In the genomic region with DNA sequence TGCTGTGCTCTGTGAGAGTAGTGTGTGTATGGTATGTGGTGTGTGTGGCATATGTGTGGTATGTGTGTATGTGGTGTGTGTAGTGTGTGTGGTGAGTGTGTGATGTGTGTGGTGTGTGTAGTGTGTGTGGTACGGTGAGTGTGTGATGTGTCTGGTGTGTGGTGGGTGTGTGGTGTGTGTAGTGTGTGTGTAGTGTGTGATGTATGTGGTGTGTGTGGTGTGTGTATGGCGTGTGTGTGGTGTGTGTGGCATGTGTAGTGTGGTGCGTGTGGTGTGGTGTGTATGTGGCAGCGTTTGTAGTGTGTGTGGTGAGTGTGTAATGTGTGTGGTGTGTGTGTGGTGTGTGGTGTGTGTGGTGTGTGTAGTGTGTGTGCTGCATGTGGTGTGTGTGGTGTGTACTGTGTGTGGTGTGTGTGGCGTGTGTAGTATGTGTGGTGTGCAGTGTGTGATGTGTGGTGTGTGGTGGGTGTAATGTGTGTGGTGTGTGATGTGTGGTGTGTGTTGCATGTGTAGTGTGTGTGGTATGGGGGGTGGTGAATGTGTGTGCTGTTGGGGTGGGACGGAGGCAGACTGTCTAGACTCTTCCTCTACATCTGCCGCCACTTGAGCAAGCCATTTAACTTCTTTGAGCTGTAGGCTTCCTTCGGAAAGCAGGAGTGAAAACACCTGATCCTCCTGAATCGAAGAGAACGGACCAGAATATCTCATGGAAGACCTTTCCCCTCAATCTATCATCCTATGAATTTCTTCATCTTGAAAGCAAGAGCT, we compare ENCODE assay signal across 14 cellular contexts. TPM values are rescaled to one million over a fixed set of nuclear protein-coding genes. Genes with fewer than 3 reads are reported as not detected.
DNase-seq lines count a peak whose midpoint lies in the region; ATAC-seq, FAIRE-seq and TF ChIP-seq lines count a peak whose summit lies in the region.
"Had no signal": no experiment of that assay in that cellular context is flagged by ENCODE, and none has a peak within 500 bp of the region (broad histone marks: within the 10 kb centered on the region; RNA-seq: fewer than 3 reads in every experiment).

No MANE protein-coding gene starts in this region.

- peak; percentile 93 for FAIRE-seq in GM12878 (lab: Jason Lieb, UNC)
- FAIRE-seq: small intestine had no signal

- H3K27me3 ChIP-seq in DND-41 (ENCODE audit: insufficient read depth, low read length, poor library complexity) (no peaks in the 10 kb centered on the region), GM12878 (replicated peaks in 1 of 2; ENCODE audit: control insufficient read depth in 2 of 2, insufficient read depth in 2 of 2, low read length in 1 of 2) (no peaks in the 10 kb centered on the region)
- H3K27me3 ChIP-seq: left lung had no signal

- TF ChIP-seq EP300 in GM12878 (IDR thresholded peaks at IDR 0.05; ENCODE audit: borderline replicate concordance in 1 of 2, control insufficient read depth in 1 of 2, low read depth in 2 of 2, low read length in 2 of 2), result no peak

- SMC1A ChIA-PET in GM12878 (lab: Charles Lee; ENCODE audit: uncharacterized antibody, unreplicated experiment), result interaction anchor here (0.8 to 10.4 kb wide), 3 partner anchors 28 to 147 kb away, joined by 3 to 384 read pairs (median 3); no protein-coding TSS in a partner anchor

- CTCF ChIA-PET in GM12878 (lab: Yijun Ruan, JAX), result interaction anchor here (0.6 to 18.3 kb wide), 10 partner anchors 10 to 181 kb away, joined by 3 to 734 read pairs (median 4); a partner anchor contains a TSS

- in situ Hi-C loops in GM12878 (cut with MboI), result loop anchor here (5.0 kb wide), 1 partner anchor 139 kb away; no protein-coding TSS in a partner anchor
- in situ Hi-C loops in ACHN (cut with HindIII; ENCODE audit: low pct_ligation_motif_present, low pct_unique_long_range_greater_than_20kb, low sequenced_read_pairs), result loop anchor here (25.0 kb wide), 1 partner anchor 144 kb away; no protein-coding TSS in a partner anchor

- H4K20me1 ChIP-seq in DND-41 (ENCODE audit: insufficient read depth, low read length) (no peaks in the 10 kb centered on the region), GM12878 (ENCODE audit: control insufficient read depth, insufficient read depth) (no peaks in the 10 kb centered on the region)

- no peak for TF ChIP-seq POLR2A in GM12878 (IDR thresholded peaks at IDR 0.05; ENCODE audit: low read depth, low read length)

- H3K4me2 ChIP-seq in DND-41 (ENCODE audit: insufficient read depth, low read length), result no peak overlapping the region
- no peak overlapping the region for H3K4me2 ChIP-seq in GM12878 (ENCODE audit: control insufficient read depth, insufficient read depth)

- DNase-seq in DND-41 (no peak), NCI-H1436 treated with DMSO at 0.1 percent for 48 hours (lab: John Stamatoyannopoulos, UW) (peak; percentile 83), GM12878 (ENCODE audit: low read depth, low spot score) (no peak), globus pallidus (ENCODE audit: low spot score) (no peak), ACHN (no peak)
- DNase-seq: activated CD4-positive, alpha-beta T cell treated with anti-CD3 and anti-CD28 coated beads for 4 hours; left lung had no signal

- RAD21 ChIA-PET in GM12878 (lab: Charles Lee; ENCODE audit: unreplicated experiment), result interaction anchor here (0.6 to 7.8 kb wide), 3 partner anchors 22 to 1040 kb away, joined by 3 to 305 read pairs (median 4); no protein-coding TSS in a partner anchor

- H3K9ac ChIP-seq in DND-41 (ENCODE audit: low read depth, low read length), result no peak overlapping the region
- H3K9ac ChIP-seq in GM12878 (ENCODE audit: control insufficient read depth, insufficient read depth, low read length), result no peak overlapping the region

- POLR2A ChIA-PET in GM12878 (lab: Charles Lee), result interaction anchor here (0.6 to 1.4 kb wide), 2 partner anchors 13 to 146 kb away, joined by 3 read pairs; no protein-coding TSS in a partner anchor

- H3K79me2 ChIP-seq in DND-41 (ENCODE audit: insufficient read depth, low read length) (no peaks in the 10 kb centered on the region), GM12878 (ENCODE audit: control insufficient read depth, insufficient read depth, low read length) (no peaks in the 10 kb centered on the region)

- no peak overlapping the region for H3K27ac ChIP-seq in DND-41 (ENCODE audit: low read length)
- H3K27ac ChIP-seq in GM12878 (ENCODE audit: control insufficient read depth, insufficient read depth), result no peak overlapping the region
- H3K27ac ChIP-seq: left lung had no signal

- H3K9me3 ChIP-seq in DND-41 (ENCODE audit: insufficient read depth, low read length, severe bottlenecking) (no peaks in the 10 kb centered on the region), GM12878 (replicated peaks; ENCODE audit: control insufficient read depth, insufficient read depth, low read length) (no peaks in the 10 kb centered on the region)
- H3K9me3 ChIP-seq: left lung had no signal

- intact Hi-C loops in GM12878 (cut with micrococcal nuclease; ENCODE audit: unreplicated experiment), result loop anchor here (5.0 kb wide), 1 partner anchor 79 kb away; a partner anchor contains a TSS

- ATAC-seq in DND-41 (ENCODE audit: insufficient read depth, low read depth) (peak; percentile 29), GM19438 (IDR thresholded peaks at IDR 0.05; ENCODE audit: low read depth, unreplicated experiment) (peak; percentile 25), GM12878 (no peak), GM18519 (IDR thresholded peaks at IDR 0.05; ENCODE audit: low FRiP score, unreplicated experiment) (no peak), GM18858 (IDR thresholded peaks at IDR 0.05; ENCODE audit: unreplicated experiment) (no peak)

- no peak for TF ChIP-seq RAD21 in GM12878 (IDR thresholded peaks at IDR 0.05; ENCODE audit: insufficient read depth, low read depth, low read length)

- H2AFZ ChIP-seq in DND-41 (ENCODE audit: low read depth, low read length) (no peak overlapping the region), GM12878 (ENCODE audit: control insufficient read depth, low read depth, low read length) (no peak overlapping the region; the same call in 1 of the 2 replicates)

- TF ChIP-seq CTCF in DND-41 (IDR thresholded peaks at IDR 0.05; ENCODE audit: borderline replicate concordance, extremely low read depth, low read length, poor library complexity, severe bottlenecking) (no peak), GM12878 (IDR thresholded peaks at IDR 0.05 in 2 of 3, conservative IDR thresholded peaks at IDR 0.05 in 1 of 3; ENCODE audit: control insufficient read depth in 2 of 3, extremely low read depth in 1 of 3, insufficient read depth in 1 of 3, low read depth in 3 of 3, low read length in 3 of 3) (no peak)

- BruUV-seq in GM12878 (replicated peaks; lab: Mats Ljungman, UMichigan), result no TSS peak

- peaks cover 12% of the 10 kb centered on the region for H3K4me1 ChIP-seq in DND-41 (ENCODE audit: insufficient read depth, low read length)
- 0 out of 2 replicates have a peak, but pooled peaks cover 3% of the 10 kb centered on the region for H3K4me1 ChIP-seq in GM12878 (ENCODE audit: control insufficient read depth, insufficient read depth, low read length)

- 71% methylated on average over 10 of the region's 10 CpGs for WGBS in GM12878 (ENCODE audit: insufficient coverage, insufficient replicate concordance, low lambda C conversion rate, missing lambda C conversion rate)

- no peaks in the 10 kb centered on the region for H3K36me3 ChIP-seq in DND-41 (ENCODE audit: insufficient read depth, low read length)
- no peaks in the 10 kb centered on the region for H3K36me3 ChIP-seq in GM12878 (ENCODE audit: control insufficient read depth in 2 of 2, insufficient read depth in 2 of 2, low read length in 1 of 2)
- H3K36me3 ChIP-seq: left lung had no signal

- H3K4me3 ChIP-seq in DND-41 (ENCODE audit: low read depth in 1 of 2, low read length in 2 of 2), result no peak overlapping the region
- no peak overlapping the region for H3K4me3 ChIP-seq in GM12878
- H3K4me3 ChIP-seq: left lung had no signal

TF ChIP-seq in GM12878, 131 proteins besides CTCF, POLR2A, EP300 and RAD21 (continues in another document):
- TF ChIP-seq MYB (IDR thresholded peaks at IDR 0.05; ENCODE audit: borderline replicate concordance, low read depth, low read length) (no peak), EGR1 (IDR thresholded peaks at IDR 0.05; ENCODE audit: borderline replicate concordance in 1 of 2, low read depth in 2 of 2, low read length in 2 of 2) (no peak)

RNA-seq across cellular contexts. Expression of a gene that starts 33.5 kb away (rescaled TPM):
- total RNA-seq in GM12878 (2013; cell fraction: nucleolus; rRNA removed), result 0.27 and 0.31 TPM in 2 replicates
- 0.22 and 0.23 TPM in 2 replicates for total RNA-seq in GM12878 (2014; rRNA removed)
- total RNA-seq in GM12878 (2014; rRNA removed; fragmentation: Illumina TruSeq; extraction: Trizol), result 0.13 and 0.14 TPM in 2 replicates
- 0.21 and 0.88 TPM in 2 replicates for total RNA-seq in GM12878 (2021)
- polyA plus RNA-seq in GM12878 (2011; ENCODE audit: low read depth), result 0.12 TPM
- polyA plus RNA-seq in GM12878 (2011; rRNA removed), result 0.10 TPM in 1 of 2 replicates, not detected in the other
- polyA plus RNA-seq in GM12878 (2011; cell fraction: cytosol; rRNA removed), result 0.03 TPM in 1 of 2 replicates, not detected in the other
- polyA plus RNA-seq in GM12878 (2011; cell fraction: nucleus; rRNA removed), result 0.06 and 0.07 TPM in 2 replicates
- 0.22 and 0.39 TPM in 2 replicates for polyA plus RNA-seq in GM12878 (2012)
- 0.12 and 0.25 TPM in 2 replicates for polyA plus RNA-seq in GM12878 (2014; fragmentation: Illumina TruSeq; extraction: Trizol)
- polyA plus RNA-seq in GM12878 (2014; fragmentation: Nextera tagmentation; extraction: Ambion mirVana), result under 1 TPM in 1 of 2 experiments, not detected in 1; 0.09 TPM
- 0.14 and 0.27 TPM in 2 replicates for polyA plus RNA-seq in GM12878 (2014; rRNA removed)
- polyA plus RNA-seq in GM12878 (2016; fragmentation: Nextera tagmentation; extraction: Ambion mirVana), result under 1 TPM; 0.21 to 0.24 TPM
- polyA minus RNA-seq in GM12878 (2011; rRNA and poly(A)+ RNA removed), result not detected in 2 replicates
- not detected in 2 replicates for polyA minus RNA-seq in GM12878 (2011; cell fraction: cytosol; rRNA and poly(A)+ RNA removed)
- polyA minus RNA-seq in GM12878 (2011; cell fraction: nucleus; rRNA and poly(A)+ RNA removed), result not detected in 2 replicates
- total RNA-seq: natural killer cell treated with Interleukin-12 subunit alpha and Interleukin-12 subunit beta and Interleukin-15 and Interleukin-18, amount 100 ng/mL, for 72 hours had no signal

RNA-seq across cellular contexts. Expression of a gene that starts 37.2 kb away (rescaled TPM):
- total RNA-seq in GM12878 (2013; cell fraction: nucleolus; rRNA removed), result 0.19 and 0.24 TPM in 2 replicates
- total RNA-seq in GM12878 (2014; rRNA removed), result under 0.01 TPM in 1 of 2 replicates, not detected in the other
- not detected in 2 replicates for total RNA-seq in GM12878 (2014; rRNA removed; fragmentation: Illumina TruSeq; extraction: Trizol)
- total RNA-seq in GM12878 (2021), result 0.08 TPM in 2 replicates
- not detected for polyA plus RNA-seq in GM12878 (2011; ENCODE audit: low read depth)
- polyA plus RNA-seq in GM12878 (2011; rRNA removed), result not detected in 2 replicates
- polyA plus RNA-seq in GM12878 (2011; cell fraction: cytosol; rRNA removed), result 0.01 TPM in 1 of 2 replicates, not detected in the other
- not detected in 2 replicates for polyA plus RNA-seq in GM12878 (2011; cell fraction: nucleus; rRNA removed)
- not detected in 2 replicates for polyA plus RNA-seq in GM12878 (2012)
- polyA plus RNA-seq in GM12878 (2014; fragmentation: Illumina TruSeq; extraction: Trizol), result 0.03 TPM in 1 of 2 replicates, not detected in the other
- polyA plus RNA-seq in GM12878 (2014; fragmentation: Nextera tagmentation; extraction: Ambion mirVana), result not detected
- polyA plus RNA-seq in GM12878 (2014; rRNA removed), result 0.01 TPM in 1 of 2 replicates, not detected in the other
- polyA plus RNA-seq in GM12878 (2016; fragmentation: Nextera tagmentation; extraction: Ambion mirVana), result not detected
- not detected in 2 replicates for polyA minus RNA-seq in GM12878 (2011; rRNA and poly(A)+ RNA removed)
- not detected in 2 replicates for polyA minus RNA-seq in GM12878 (2011; cell fraction: cytosol; rRNA and poly(A)+ RNA removed)
- polyA minus RNA-seq in GM12878 (2011; cell fraction: nucleus; rRNA and poly(A)+ RNA removed), result not detected in 2 replicates
- total RNA-seq: activated T-helper 2 cell treated with anti-CD3 and anti-CD28 coated beads, Interferon-gamma antibody, Interleukin-2, Interleukin-4, amounts not matched to agents 10 μg/mL and 5 μg/mL and 100 μg/mL, durations not matched to agents 14 hours and 24 hours and 36 hours; natural killer cell treated with Interleukin-12 subunit alpha and Interleukin-12 subunit beta and Interleukin-15 and Interleukin-18, amount 100 ng/mL, for 72 hours; T-helper 1 cell treated with Interleukin-12 subunit alpha and Interleukin-12 subunit beta and Interleukin-4 antibody, amounts not matched to agents 30 ng/mL and 1 ng/mL, for 36 hours had no signal

Comparison
In these comparisons a context has a peak if more than half of its experiments do, and no peak if none do; other contexts are left out.
1. ATAC-seq: peak in DND-41 (single experiment) and GM19438 (single experiment); none in GM12878 (single experiment), GM18519 (single experiment) and GM18858 (single experiment).